In genomic region chr1:11645670-11646265, GRCh38 we compare ENCODE assay signal across 8 cellular contexts. TPM values are rescaled to one million over a fixed set of nuclear protein-coding genes. Genes with fewer than 3 reads are reported as not detected.
DNase-seq lines count a peak whose midpoint lies in the region; ATAC-seq and TF ChIP-seq lines count a peak whose summit lies in the region.

No MANE protein-coding gene starts in this region.

- H3K9me2 ChIP-seq in PC-9 (ENCODE audit: insufficient read depth) = no peaks in the 10 kb centered on the region

- DNase-seq in COLO829 (ENCODE audit: low spot score) = peak; percentile 47
- peak; percentile 71 for DNase-seq in Jurkat, Clone E6-1 (ENCODE audit: low read depth, low spot score)
- peak; percentile 46 to 72 for DNase-seq in PC-9
- DNase-seq in activated T-cell treated with anti-CD3 and anti-CD28 coated beads for 48 hours (ENCODE audit: low read depth) = peak; percentile 74
- peak; percentile 44 to 69 for DNase-seq in fibroblast of lung (ENCODE audit: low read depth in 2 of 2)
- DNase-seq in neural progenitor cell (ENCODE audit: low spot score) = peak; percentile 90
- peak; percentile 43 for DNase-seq in stromal cell of bone marrow (ENCODE audit: low read depth)

- H3K27ac ChIP-seq in PC-9 = no peak overlapping the region
- no peak overlapping the region for H3K27ac ChIP-seq in fibroblast of lung (ENCODE audit: insufficient read depth, low read length)
- no peak overlapping the region for H3K27ac ChIP-seq in neural progenitor cell

- no peak overlapping the region for H3K27ac Mint-ChIP-seq in neural progenitor cell

- BruUV-seq in PC-9 (replicated peaks; lab: Mats Ljungman, UMichigan) = no TSS peak

- no peak overlapping the region for H3K4me3 Mint-ChIP-seq in neural progenitor cell

- peaks cover 1% of the 10 kb centered on the region for H3K9me3 Mint-ChIP-seq in neural progenitor cell

- H2AFZ ChIP-seq in PC-9 = no peak overlapping the region
- no peak overlapping the region for H2AFZ ChIP-seq in fibroblast of lung (ENCODE audit: low read length)
- H2AFZ ChIP-seq in neural progenitor cell (replicated peaks) = no peak overlapping the region

- H3K36me3 Mint-ChIP-seq in neural progenitor cell = no peaks in the 10 kb centered on the region

- CTCF ChIA-PET in PC-9 (lab: Charles Lee) = interaction anchor here (0.6 to 1.3 kb wide), 2 partner anchors 384 to 1173 kb away, joined by 4 to 12 read pairs; partner anchors contain the start of gene MTOR

- peak; percentile 74 for TF ChIP-seq CTCF in PC-9 (conservative IDR thresholded peaks at IDR 0.05)
- peak; percentile 83 to 85 for TF ChIP-seq CTCF in fibroblast of lung (conservative IDR thresholded peaks at IDR 0.05 in 1 of 2, IDR thresholded peaks at IDR 0.05 in 1 of 2; ENCODE audit: low read depth in 1 of 2, low read length in 2 of 2)
- TF ChIP-seq CTCF in neural progenitor cell (IDR thresholded peaks at IDR 0.05) = peak; percentile 82

- H4K20me1 ChIP-seq in PC-9 (ENCODE audit: insufficient read depth) = no peaks in the 10 kb centered on the region
- H4K20me1 ChIP-seq in fibroblast of lung (ENCODE audit: control insufficient read depth, extremely low read depth, insufficient read depth, low read length) = no peaks in the 10 kb centered on the region
- H4K20me1 ChIP-seq in neural progenitor cell (ENCODE audit: low read depth) = peaks cover 23% of the 10 kb centered on the region

- H3K27me3 ChIP-seq in PC-9 (ENCODE audit: insufficient read depth, low read depth) (0 out of 2 replicates have a peak, but pooled peaks cover 1% of the 10 kb centered on the region), fibroblast of lung (ENCODE audit: control insufficient read depth, insufficient read depth, low read length) (peaks cover 7% of the 10 kb centered on the region), neural progenitor cell (peaks cover 33% of the 10 kb centered on the region)

- H3K9me3 ChIP-seq in PC-9 (ENCODE audit: insufficient read depth, low read depth) (no peaks in the 10 kb centered on the region), fibroblast of lung (ENCODE audit: control insufficient read depth, insufficient read depth, low read depth, low read length) (no peaks in the 10 kb centered on the region), neural progenitor cell (ENCODE audit: low read depth) (no peaks in the 10 kb centered on the region)

- intact Hi-C loops in PC-9 (cut with micrococcal nuclease; ENCODE audit: unreplicated experiment) = loop anchor here (1.0 to 2.0 kb wide), 2 partner anchors 73 to 608 kb away; no protein-coding TSS in a partner anchor

- ATAC-seq in GM19395 (IDR thresholded peaks at IDR 0.05; ENCODE audit: unreplicated experiment) = no peak

- H3K79me2 ChIP-seq in PC-9 (ENCODE audit: low read depth) (no peaks in the 10 kb centered on the region), fibroblast of lung (ENCODE audit: control insufficient read depth, insufficient read depth, low read length) (no peaks in the 10 kb centered on the region), neural progenitor cell (ENCODE audit: low read depth) (no peaks in the 10 kb centered on the region)

- peaks cover 37% of the 10 kb centered on the region for H3K27me3 Mint-ChIP-seq in neural progenitor cell (ENCODE audit: insufficient read depth, low read depth)

- POLR2A ChIA-PET in PC-9 (lab: Charles Lee; ENCODE audit: unreplicated experiment) = no interaction called here

- H3F3A ChIP-seq in PC-9 (ENCODE audit: insufficient read depth, low read depth) (no peaks in the 10 kb centered on the region), neural progenitor cell (ENCODE audit: low read depth) (peaks cover 26% of the 10 kb centered on the region)

- no peak overlapping the region for H3K9ac ChIP-seq in fibroblast of lung (ENCODE audit: insufficient read depth, low read length)
- no peak overlapping the region for H3K9ac ChIP-seq in neural progenitor cell

- no peak overlapping the region for H3K4me2 ChIP-seq in PC-9
- H3K4me2 ChIP-seq in fibroblast of lung (ENCODE audit: extremely low read depth, insufficient read depth, low read length) = no peak overlapping the region
- H3K4me2 ChIP-seq in neural progenitor cell = no peak overlapping the region

- no peak overlapping the region for H3K4me3 ChIP-seq in Jurkat, Clone E6-1 (ENCODE audit: low read length)
- H3K4me3 ChIP-seq in PC-9 (no peak overlapping the region), fibroblast of lung (replicated peaks in 1 of 4; ENCODE audit: control extremely low read depth in 1 of 4, insufficient read depth in 1 of 4, low read depth in 3 of 4, low read length in 4 of 4) (no peak overlapping the region), neural progenitor cell (no peak overlapping the region)

- H3K4me1 ChIP-seq in PC-9 (replicated peaks; ENCODE audit: insufficient read depth) (no peaks in the 10 kb centered on the region), fibroblast of lung (ENCODE audit: control insufficient read depth, extremely low read depth, insufficient read depth, low read length) (no peaks in the 10 kb centered on the region), neural progenitor cell (peaks cover 7% of the 10 kb centered on the region)

- H3K4me1 Mint-ChIP-seq in neural progenitor cell = peaks cover 5% of the 10 kb centered on the region

- H3K36me3 ChIP-seq in PC-9 (ENCODE audit: low read depth) (no peaks in the 10 kb centered on the region), fibroblast of lung (ENCODE audit: control insufficient read depth, insufficient read depth, low read length) (no peaks in the 10 kb centered on the region), neural progenitor cell (no peaks in the 10 kb centered on the region)

RNA-seq across cellular contexts. Expression of gene FBXO2, which starts 8.5 kb away (rescaled TPM):
- 2.0 TPM for polyA plus RNA-seq in Jurkat, Clone E6-1 (2012; ENCODE audit: insufficient read depth, insufficient read length)
- total RNA-seq in PC-9 (2021) (40.3 and 74.0 TPM in 2 replicates), fibroblast of lung (2.3 and 2.6 TPM in 2 replicates), neural progenitor cell (ENCODE audit: low replicate concordance) (0.56 and 7.3 TPM in 2 replicates)
- 0.81 and 0.87 TPM in 2 replicates for polyA plus RNA-seq in fibroblast of lung
- 1.0 and 1.8 TPM in 2 replicates for polyA plus RNA-seq in fibroblast of lung (2012)
- polyA minus RNA-seq in fibroblast of lung (ENCODE audit: low replicate concordance) = not detected in 2 replicates

RNA-seq across cellular contexts. Expression of gene FBXO44, which starts 8.9 kb away (rescaled TPM):
- polyA plus RNA-seq in Jurkat, Clone E6-1 (2012; ENCODE audit: insufficient read depth, insufficient read length) = 31.7 TPM
- total RNA-seq in PC-9 (2021) (31.9 and 32.4 TPM in 2 replicates), fibroblast of lung (17.8 and 19.5 TPM in 2 replicates), neural progenitor cell (ENCODE audit: low replicate concordance) (5.3 and 18.2 TPM in 2 replicates)
- polyA plus RNA-seq in fibroblast of lung = 7.9 and 8.1 TPM in 2 replicates
- polyA plus RNA-seq in fibroblast of lung (2012) = 12.6 and 13.2 TPM in 2 replicates
- 9.9 and 11.2 TPM in 2 replicates for polyA minus RNA-seq in fibroblast of lung (ENCODE audit: low replicate concordance)

RNA-seq across cellular contexts. Expression of gene FBXO6, which starts 18.2 kb away (rescaled TPM):
- polyA plus RNA-seq in Jurkat, Clone E6-1 (2012; ENCODE audit: insufficient read depth, insufficient read length) = 16.1 TPM
- total RNA-seq in PC-9 (2021) (4.4 and 7.1 TPM in 2 replicates), fibroblast of lung (7.4 and 11.4 TPM in 2 replicates), neural progenitor cell (ENCODE audit: low replicate concordance) (1.2 and 1.7 TPM in 2 replicates)
- polyA plus RNA-seq in fibroblast of lung = 7.3 and 8.0 TPM in 2 replicates
- 7.1 and 7.3 TPM in 2 replicates for polyA plus RNA-seq in fibroblast of lung (2012)
- 7.8 and 10.4 TPM in 2 replicates for polyA minus RNA-seq in fibroblast of lung (ENCODE audit: low replicate concordance)

RNA-seq across cellular contexts. Expression of gene MAD2L2, which starts 35.2 kb away (rescaled TPM):
- 178 TPM for polyA plus RNA-seq in Jurkat, Clone E6-1 (2012; ENCODE audit: insufficient read depth, insufficient read length)
- total RNA-seq in PC-9 (2021) (52.9 and 58.9 TPM in 2 replicates), fibroblast of lung (43.4 and 48.9 TPM in 2 replicates), neural progenitor cell (ENCODE audit: low replicate concordance) (108 and 164 TPM in 2 replicates)
- 35.0 and 59.3 TPM in 2 replicates for polyA plus RNA-seq in fibroblast of lung
- 41.8 and 67.1 TPM in 2 replicates for polyA plus RNA-seq in fibroblast of lung (2012)
- polyA minus RNA-seq in fibroblast of lung (ENCODE audit: low replicate concordance) = 37.9 and 54.5 TPM in 2 replicates

RNA-seq across cellular contexts. Expression of gene DRAXIN, which starts 45.7 kb away (rescaled TPM):
- 1.4 TPM for polyA plus RNA-seq in Jurkat, Clone E6-1 (2012; ENCODE audit: insufficient read depth, insufficient read length)
- not detected in 2 replicates for total RNA-seq in PC-9 (2021)
- total RNA-seq in fibroblast of lung = 0.50 and 0.51 TPM in 2 replicates
- polyA plus RNA-seq in fibroblast of lung = 0.03 and 0.21 TPM in 2 replicates
- 0.03 and 0.25 TPM in 2 replicates for polyA plus RNA-seq in fibroblast of lung (2012)
- 0.37 TPM in 1 of 2 replicates, not detected in the other for polyA minus RNA-seq in fibroblast of lung (ENCODE audit: low replicate concordance)
- total RNA-seq in neural progenitor cell (ENCODE audit: low replicate concordance) = 27.1 and 31.3 TPM in 2 replicates
